Comparison of ENCODE assay signal across 15 cellular contexts in the genomic region with DNA sequence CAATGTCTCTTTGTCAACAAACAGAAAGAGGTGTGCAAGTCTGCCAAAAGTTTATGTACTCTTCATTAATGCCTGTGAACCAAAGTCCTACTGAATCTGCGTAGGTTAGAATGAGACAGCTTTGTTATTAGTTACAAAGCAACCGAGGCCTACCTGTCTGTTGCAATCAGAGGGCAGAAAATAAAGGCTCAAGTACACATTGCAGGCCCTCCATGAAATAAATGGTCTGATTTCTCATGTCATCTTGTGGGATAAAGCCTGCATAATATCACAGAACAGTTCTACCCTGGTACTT.
"Had no signal": no experiment of that assay in that cellular context is flagged by ENCODE, and none has a peak within 500 bp of the region (broad histone marks: within the 10 kb centered on the region; RNA-seq: fewer than 3 reads in every experiment).

No MANE protein-coding gene starts in this region.

- H3K9me3 ChIP-seq: SK-N-SH had no signal

- FAIRE-seq: HTR-8/SVneo had no signal

- H3K4me2 ChIP-seq: KMS-11, SK-N-SH had no signal

- DNase-seq: MM.1S, NCI-H1436, NCI-H187, NCI-H2029, NCI-H2081 treated with DMSO at 0.1 percent for 48 hours, NCI-H2171, NCI-H226, NCI-H446, NCI-H510A, NCI-H524 treated with DMSO at 0.1 percent for 48 hours had no signal

- H3K9ac ChIP-seq: KMS-11, SK-N-SH had no signal

- H3K27ac ChIP-seq: HL-60, KMS-11, RWPE1 had no signal
